Comparison of ENCODE assay signal across 21 cellular contexts in genomic region chr10:124561206-124561605, GRCh38.
A peak's percentile ranks its signal among the peaks of the same experiment; 100 is the strongest.
DNase-seq lines count a peak whose midpoint lies in the region; ATAC-seq, FAIRE-seq and TF ChIP-seq lines count a peak whose summit lies in the region.
"Had no signal": no experiment of that assay in that cellular context is flagged by ENCODE, and none has a peak within 500 bp of the region (broad histone marks: within the 10 kb centered on the region; RNA-seq: fewer than 3 reads in every experiment).

No MANE protein-coding gene starts in this region.

- H3K36me3 ChIP-seq in heart right ventricle, result no peaks in the 10 kb centered on the region
- no peaks in the 10 kb centered on the region for H3K36me3 ChIP-seq in kidney (ENCODE audit: control insufficient read depth in 1 of 2, insufficient read depth in 2 of 2, low read length in 2 of 2)
- no peaks in the 10 kb centered on the region for H3K36me3 ChIP-seq in skeletal muscle tissue (ENCODE audit: control insufficient read depth in 3 of 3, insufficient read depth in 3 of 3, low read length in 3 of 3)
- no peaks in the 10 kb centered on the region for H3K36me3 ChIP-seq in vagina
- H3K36me3 ChIP-seq in small intestine (ENCODE audit: control insufficient read depth in 2 of 2, insufficient read depth in 2 of 2, low read length in 2 of 2), result no peaks in the 10 kb centered on the region
- H3K36me3 ChIP-seq: HAP-1 had no signal

- POLR2A ChIA-PET in activated CD4-positive, alpha-beta memory T cell treated with anti-CD3 and anti-CD28 coated beads for 36 hours (lab: Charles Lee), result no interaction called here

- DNase-seq in heart right ventricle (no peak), left cardiac atrium (no peak), kidney (peak; percentile 48), vagina (ENCODE audit: extremely low spot score in 2 of 2) (no peak), small intestine (no peak), NCI-H524 (lab: John Stamatoyannopoulos, UW) (no peak)
- no peak for DNase-seq in activated CD4-positive, alpha-beta memory T cell treated with anti-CD3 and anti-CD28 coated beads for 36 hours
- DNase-seq: activated CD8-positive, alpha-beta memory T cell treated with anti-CD3 and anti-CD28 coated beads, Interleukin-2, amount 50 U/mL, for 4 hours; activated effector memory CD4-positive, alpha-beta T cell treated with anti-CD3 and anti-CD28 coated beads, Interleukin-2, amount 50 U/mL, for 16 hours; foreskin melanocyte; mammary epithelial cell; NCI-H187; NCI-H446; NK-92 treated with Interleukin-12 subunit alpha and Interleukin-12 subunit beta, amount 100 ng/mL, for 24 hours; stimulated activated naive CD8-positive, alpha-beta T cell treated with anti-CD3 and anti-CD28 coated beads, Interleukin-15, amount 100 ng/mL, for 72 hours had no signal

- CTCF ChIA-PET in activated CD4-positive, alpha-beta memory T cell treated with anti-CD3 and anti-CD28 coated beads for 36 hours (lab: Charles Lee), result no interaction called here

- no peaks in the 10 kb centered on the region for H3K9me3 Mint-ChIP-seq in activated CD4-positive, alpha-beta memory T cell treated with anti-CD3 and anti-CD28 coated beads for 36 hours
- H3K9me3 Mint-ChIP-seq: dendritic cell treated with granulocyte-macrophage colony-stimulating factor and Interleukin-4, amounts not matched to agents 40 ng/mL and 50 ng/mL, for 4 days had no signal

- ATAC-seq in heart right ventricle, result no peak
- no peak for ATAC-seq in left cardiac atrium
- ATAC-seq: stimulated activated naive CD8-positive, alpha-beta T cell treated with anti-CD3 and anti-CD28 coated beads, Interleukin-15, amount 100 ng/mL, for 72 hours had no signal

- 79 to 95% methylated on average over 5 of the region's 5 CpGs for WGBS in heart right ventricle, 2 donors
- WGBS in small intestine, 3 donors, result 80 to 91% (median 84%) methylated on average over 5 of the region's 5 CpGs

- H3K9ac ChIP-seq in kidney (ENCODE audit: low read length in 2 of 2) (no peak overlapping the region), skeletal muscle tissue (ENCODE audit: low read depth in 1 of 3, low read length in 3 of 3) (peak overlapping the region in 1 of 3 donors; percentile 3)

- TF ChIP-seq POLR2A in vagina (IDR thresholded peaks at IDR 0.05), result no peak

- no peaks in the 10 kb centered on the region for H3K36me3 Mint-ChIP-seq in activated CD4-positive, alpha-beta memory T cell treated with anti-CD3 and anti-CD28 coated beads for 36 hours

- peak overlapping the region in 8 of 10 donors; percentile 65 to 93 (median 82) for H3K27ac ChIP-seq in heart right ventricle
- H3K27ac ChIP-seq in kidney (ENCODE audit: low read depth in 2 of 2, low read length in 2 of 2), result peak overlapping the region; percentile 55 to 67
- H3K27ac ChIP-seq in skeletal muscle tissue (ENCODE audit: low read depth, low read length), result peak overlapping the region; percentile 82
- peak overlapping the region; percentile 89 for H3K27ac ChIP-seq in vagina
- H3K27ac ChIP-seq in small intestine (ENCODE audit: low read depth in 1 of 2, low read length in 1 of 2), result peak overlapping the region in 1 of 2 donors; percentile 39

- H3K4me3 Mint-ChIP-seq in activated CD4-positive, alpha-beta memory T cell treated with anti-CD3 and anti-CD28 coated beads for 36 hours, result no peak overlapping the region
- H3K4me3 Mint-ChIP-seq: dendritic cell treated with granulocyte-macrophage colony-stimulating factor and Interleukin-4, amounts not matched to agents 40 ng/mL and 50 ng/mL, for 4 days; nephron; stimulated activated naive CD8-positive, alpha-beta T cell treated with anti-CD3 and anti-CD28 coated beads, Interleukin-15, amount 100 ng/mL, for 72 hours had no signal

- H3K9me3 ChIP-seq in heart right ventricle (peaks cover 0 to 4% (median 0%) of the 10 kb centered on the region in 11 donors), kidney (ENCODE audit: control insufficient read depth in 1 of 2, low read length in 2 of 2) (no peaks in the 10 kb centered on the region), skeletal muscle tissue (ENCODE audit: control insufficient read depth in 3 of 3, low read length in 3 of 3) (no peaks in the 10 kb centered on the region), vagina (no peaks in the 10 kb centered on the region), small intestine (ENCODE audit: control insufficient read depth, low read depth) (no peaks in the 10 kb centered on the region)
- H3K9me3 ChIP-seq: HAP-1 had no signal

- intact Hi-C loops in heart right ventricle (cut with DNase I) (loop anchor here in 2 of 10 donors (5.0 kb wide), 2 partner anchors 66 to 81 kb away; no protein-coding TSS in a partner anchor), left cardiac atrium (cut with DNase I) (no loop called here), kidney (cut with DNase I) (no loop called here), vagina (cut with DNase I) (no loop called here)
- intact Hi-C loops in activated CD4-positive, alpha-beta memory T cell treated with anti-CD3 and anti-CD28 coated beads for 36 hours (cut with micrococcal nuclease), result no loop called here

- TF ChIP-seq CTCF in heart right ventricle (IDR thresholded peaks at IDR 0.05), result no peak
- no peak for TF ChIP-seq CTCF in kidney (IDR thresholded peaks at IDR 0.05; ENCODE audit: borderline replicate concordance, extremely low read depth, insufficient read depth)
- TF ChIP-seq CTCF in vagina (IDR thresholded peaks at IDR 0.05), result no peak

- no peaks in the 10 kb centered on the region for H3K4me1 Mint-ChIP-seq in activated CD4-positive, alpha-beta memory T cell treated with anti-CD3 and anti-CD28 coated beads for 36 hours (ENCODE audit: low read depth)
- H3K4me1 Mint-ChIP-seq: stimulated activated naive CD8-positive, alpha-beta T cell treated with anti-CD3 and anti-CD28 coated beads, Interleukin-15, amount 100 ng/mL, for 72 hours had no signal

- H3K4me3 ChIP-seq in heart right ventricle (no peak overlapping the region), kidney (ENCODE audit: low read length in 2 of 2) (no peak overlapping the region), skeletal muscle tissue (ENCODE audit: low read length in 3 of 3) (peak overlapping the region in 1 of 3 donors; percentile 22), vagina (no peak overlapping the region), small intestine (ENCODE audit: low read depth in 1 of 2, low read length in 2 of 2) (no peak overlapping the region)
- H3K4me3 ChIP-seq: HAP-1 had no signal

- no peaks in the 10 kb centered on the region for H3K27me3 Mint-ChIP-seq in activated CD4-positive, alpha-beta memory T cell treated with anti-CD3 and anti-CD28 coated beads for 36 hours
- H3K27me3 Mint-ChIP-seq: stimulated activated naive CD8-positive, alpha-beta T cell treated with anti-CD3 and anti-CD28 coated beads, Interleukin-15, amount 100 ng/mL, for 72 hours had no signal

- no peak overlapping the region for H3K27ac Mint-ChIP-seq in activated CD4-positive, alpha-beta memory T cell treated with anti-CD3 and anti-CD28 coated beads for 36 hours
- H3K27ac Mint-ChIP-seq: dendritic cell treated with granulocyte-macrophage colony-stimulating factor and Interleukin-4, amounts not matched to agents 40 ng/mL and 50 ng/mL, for 4 days had no signal

- H3K4me1 ChIP-seq in heart right ventricle, result peaks cover 7 to 60% (median 44%) of the 10 kb centered on the region in 9 donors
- H3K4me1 ChIP-seq in kidney (ENCODE audit: control insufficient read depth in 1 of 2, insufficient read depth in 1 of 2, low read depth in 1 of 2, low read length in 2 of 2), result peaks cover 6 to 23% of the 10 kb centered on the region in 2 donors
- H3K4me1 ChIP-seq in skeletal muscle tissue (ENCODE audit: control insufficient read depth in 3 of 3, insufficient read depth in 3 of 3, low read length in 3 of 3), result peaks cover 41 to 60% (median 53%) of the 10 kb centered on the region in 3 donors
- peaks cover 55% of the 10 kb centered on the region for H3K4me1 ChIP-seq in vagina
- H3K4me1 ChIP-seq in small intestine (ENCODE audit: control insufficient read depth in 2 of 2, insufficient read depth in 1 of 2, low read depth in 1 of 2, low read length in 1 of 2), result no peaks in the 10 kb centered on the region
- H3K4me1 ChIP-seq: HAP-1 had no signal

- FAIRE-seq in kidney (lab: Jason Lieb, UNC) (no peak), small intestine (lab: Jason Lieb, UNC) (no peak)
- FAIRE-seq: A204.1, G401.6 had no signal

- H3K27me3 ChIP-seq in heart right ventricle (no peaks in the 10 kb centered on the region), skeletal muscle tissue (ENCODE audit: control insufficient read depth in 3 of 3, insufficient read depth in 3 of 3, low read length in 3 of 3) (no peaks in the 10 kb centered on the region), vagina (no peaks in the 10 kb centered on the region), small intestine (ENCODE audit: control insufficient read depth in 2 of 2, insufficient read depth in 2 of 2, low read length in 2 of 2) (no peaks in the 10 kb centered on the region)
